Comparison of ENCODE assay signal across 8 cellular contexts in the genomic region with DNA sequence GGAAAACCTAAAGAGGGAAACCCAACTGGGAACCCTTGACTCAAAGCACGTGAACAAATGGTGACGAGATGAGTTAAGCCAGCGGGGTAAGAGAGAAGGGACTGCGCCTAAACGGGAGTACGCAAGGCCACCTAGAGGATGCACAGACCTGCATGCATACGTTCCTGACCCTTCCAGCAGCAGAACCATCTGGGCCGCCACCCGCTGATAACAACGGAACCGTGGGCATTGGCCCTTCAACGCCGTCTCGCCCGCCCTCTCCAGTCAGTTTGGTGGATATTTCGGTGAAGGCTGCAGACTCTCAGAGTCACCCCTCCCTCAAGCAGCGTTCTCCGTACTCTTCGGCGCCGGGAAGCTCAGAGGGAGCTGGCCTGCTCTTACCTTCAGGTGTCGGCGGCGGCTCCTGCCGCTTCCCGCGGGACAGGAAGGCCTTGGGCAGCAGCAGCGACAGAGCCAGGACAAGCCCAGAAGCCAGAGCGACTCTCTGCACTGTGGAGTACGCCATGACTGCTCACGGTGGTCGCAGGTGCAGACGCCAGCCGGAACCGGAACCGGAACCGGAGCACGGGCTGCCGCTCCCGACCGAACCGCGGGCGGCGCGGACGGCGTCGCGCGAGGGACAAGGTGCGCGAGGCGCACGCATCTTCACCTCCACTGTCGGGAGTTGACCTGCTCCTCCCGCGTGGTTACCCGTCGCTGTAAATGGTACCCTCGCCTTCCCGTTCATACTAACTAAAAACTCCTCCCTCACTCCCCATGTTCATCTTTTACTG. TPM values are rescaled to one million over a fixed set of nuclear protein-coding genes. Genes with fewer than 3 reads are reported as not detected.
DNase-seq lines count a peak whose midpoint lies in the region; ATAC-seq and TF ChIP-seq lines count a peak whose summit lies in the region.

A gene with protein sequence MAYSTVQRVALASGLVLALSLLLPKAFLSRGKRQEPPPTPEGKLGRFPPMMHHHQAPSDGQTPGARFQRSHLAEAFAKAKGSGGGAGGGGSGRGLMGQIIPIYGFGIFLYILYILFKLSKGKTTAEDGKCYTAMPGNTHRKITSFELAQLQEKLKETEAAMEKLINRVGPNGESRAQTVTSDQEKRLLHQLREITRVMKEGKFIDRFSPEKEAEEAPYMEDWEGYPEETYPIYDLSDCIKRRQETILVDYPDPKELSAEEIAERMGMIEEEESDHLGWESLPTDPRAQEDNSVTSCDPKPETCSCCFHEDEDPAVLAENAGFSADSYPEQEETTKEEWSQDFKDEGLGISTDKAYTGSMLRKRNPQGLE (minus strand): TSS at position 541 of the 773 bp plus-strand sequence. CDS start 36 bp downstream, at position 505.

- H3K9me3 ChIP-seq in stomach = no peaks in the 10 kb centered on the region

- intact Hi-C loops in stomach (cut with DNase I; ENCODE audit: low total_unique reads) = no loop called here

- H3K27ac Mint-ChIP-seq in activated CD8-positive, alpha-beta T cell treated with anti-CD3 and anti-CD28 coated beads, Interleukin-2, amount 10 ng/mL, durations not matched to agents 7 days and 5 days = peak within 1 kb of the TSS; percentile 66
- no peak within 1 kb of the TSS for H3K27ac Mint-ChIP-seq in nephron progenitor cell

- H3K4me1 ChIP-seq in stomach = peaks cover 0 to 26% (median 11%) of the 10 kb centered on the region in 4 donors

- DNase-seq in NCI-H1436 (lab: John Stamatoyannopoulos, UW) (peak; percentile 34), NCI-H1436 treated with DMSO at 0.1 percent for 48 hours (lab: John Stamatoyannopoulos, UW) (no peak), NCI-H1417 (lab: John Stamatoyannopoulos, UW) (peak; percentile 71 to 89 (median 89)), epithelial cell of esophagus (ENCODE audit: low read depth) (no peak), nephron progenitor cell (peak; percentile 53), stomach (peak; percentile 33)
- peak; percentile 39 for DNase-seq in activated CD8-positive, alpha-beta T cell treated with anti-CD3 and anti-CD28 coated beads, Interleukin-2, amount 10 ng/mL, durations not matched to agents 7 days and 5 days

- H3K27ac ChIP-seq in stomach = peak within 1 kb of the TSS in 2 of 5 donors; percentile 2 to 67

- H3K9me3 Mint-ChIP-seq in activated CD8-positive, alpha-beta T cell treated with anti-CD3 and anti-CD28 coated beads, Interleukin-2, amount 10 ng/mL, durations not matched to agents 7 days and 5 days (ENCODE audit: insufficient read depth) = no peaks in the 10 kb centered on the region
- no peaks in the 10 kb centered on the region for H3K9me3 Mint-ChIP-seq in nephron progenitor cell

- H3K36me3 ChIP-seq in stomach = no peaks in the 10 kb centered on the region

- H3K27me3 ChIP-seq in stomach = peaks cover 0 to 39% (median 22%) of the 10 kb centered on the region in 3 donors

- TF ChIP-seq POLR2A in stomach (IDR thresholded peaks at IDR 0.05) = no peak

- 2 to 6% (median 5%) methylated on average over 52 to 62 of the region's 62 CpGs for WGBS in stomach, 5 donors

- no peak for TF ChIP-seq CTCF in epithelial cell of esophagus (IDR thresholded peaks at IDR 0.05; ENCODE audit: insufficient read depth, low read depth, low read length, missing control alignments)
- no peak for TF ChIP-seq CTCF in nephron progenitor cell (IDR thresholded peaks at IDR 0.05)
- TF ChIP-seq CTCF in stomach (IDR thresholded peaks at IDR 0.05) = no peak

- POLR2A ChIA-PET in activated CD8-positive, alpha-beta T cell treated with anti-CD3 and anti-CD28 coated beads, Interleukin-2, amount 10 ng/mL, durations not matched to agents 7 days and 5 days (lab: Charles Lee) = no interaction called here

- TF ChIP-seq EP300 in stomach (IDR thresholded peaks at IDR 0.05) = no peak

- H3K27me3 Mint-ChIP-seq in activated CD8-positive, alpha-beta T cell treated with anti-CD3 and anti-CD28 coated beads, Interleukin-2, amount 10 ng/mL, durations not matched to agents 7 days and 5 days (ENCODE audit: low read depth) = peaks cover 28% of the 10 kb centered on the region
- H3K27me3 Mint-ChIP-seq in nephron progenitor cell (ENCODE audit: low read depth, poor library complexity) = peaks cover 68% of the 10 kb centered on the region

- CTCF ChIA-PET in activated CD8-positive, alpha-beta T cell treated with anti-CD3 and anti-CD28 coated beads, Interleukin-2, amount 10 ng/mL, durations not matched to agents 7 days and 5 days (lab: Charles Lee) = interaction anchor here (0.9 to 1.4 kb wide), 3 partner anchors 24 to 95 kb away, joined by 3 read pairs; a partner anchor contains a TSS

- peak; percentile 79 for ATAC-seq in activated CD8-positive, alpha-beta T cell treated with anti-CD3 and anti-CD28 coated beads, Interleukin-2, amount 10 ng/mL, durations not matched to agents 7 days and 5 days
- no peak for ATAC-seq in HG03342 (IDR thresholded peaks at IDR 0.05; ENCODE audit: unreplicated experiment)

- peak within 1 kb of the TSS; percentile 82 for H3K4me3 Mint-ChIP-seq in activated CD8-positive, alpha-beta T cell treated with anti-CD3 and anti-CD28 coated beads, Interleukin-2, amount 10 ng/mL, durations not matched to agents 7 days and 5 days
- peak within 1 kb of the TSS; percentile 84 for H3K4me3 Mint-ChIP-seq in nephron progenitor cell

- H3K4me3 ChIP-seq in epithelial cell of esophagus (ENCODE audit: low read length) = peak within 1 kb of the TSS; percentile 18
- H3K4me3 ChIP-seq in stomach = peak within 1 kb of the TSS; percentile 53 to 63 (median 60)

- peaks cover 19% of the 10 kb centered on the region for H3K4me1 Mint-ChIP-seq in activated CD8-positive, alpha-beta T cell treated with anti-CD3 and anti-CD28 coated beads, Interleukin-2, amount 10 ng/mL, durations not matched to agents 7 days and 5 days (ENCODE audit: low read depth)
- peaks cover 23% of the 10 kb centered on the region for H3K4me1 Mint-ChIP-seq in nephron progenitor cell

- peaks cover 3% of the 10 kb centered on the region for H3K36me3 Mint-ChIP-seq in activated CD8-positive, alpha-beta T cell treated with anti-CD3 and anti-CD28 coated beads, Interleukin-2, amount 10 ng/mL, durations not matched to agents 7 days and 5 days (ENCODE audit: low read depth)
- H3K36me3 Mint-ChIP-seq in nephron progenitor cell (ENCODE audit: low read depth) = no peaks in the 10 kb centered on the region

RNA-seq across cellular contexts. Expression of the gene that starts here (rescaled TPM):
- 1 to 10 TPM; 7.8 to 9.4 TPM for total RNA-seq in activated CD8-positive, alpha-beta T cell treated with anti-CD3 and anti-CD28 coated beads, Interleukin-2, amount 10 ng/mL, durations not matched to agents 7 days and 5 days
- 10 to 100 TPM in 4 of 5 donors, not detected in 1; 13.4 to 29.5 (median 16.7) TPM for total RNA-seq in stomach
- polyA plus RNA-seq in stomach = 10 to 100 TPM in 1 of 3 donors, 1 to 10 TPM in 2; 1.1 to 13.1 (median 2.3) TPM

Comparison
In these comparisons a context has a peak if more than half of its experiments do, and no peak if none do; other contexts are left out.
1. DNase-seq: peak in NCI-H1436 (single experiment), NCI-H1417 (3 of 3), activated CD8-positive, alpha-beta T cell treated with anti-CD3 and anti-CD28 coated beads, Interleukin-2, amount 10 ng/mL, durations not matched to agents 7 days and 5 days (single experiment), nephron progenitor cell (single experiment) and stomach (single experiment); none in NCI-H1436 treated with DMSO at 0.1 percent for 48 hours (single experiment) and epithelial cell of esophagus (single experiment).